ENCODE assay signal across 27 cellular contexts in the genomic region with DNA sequence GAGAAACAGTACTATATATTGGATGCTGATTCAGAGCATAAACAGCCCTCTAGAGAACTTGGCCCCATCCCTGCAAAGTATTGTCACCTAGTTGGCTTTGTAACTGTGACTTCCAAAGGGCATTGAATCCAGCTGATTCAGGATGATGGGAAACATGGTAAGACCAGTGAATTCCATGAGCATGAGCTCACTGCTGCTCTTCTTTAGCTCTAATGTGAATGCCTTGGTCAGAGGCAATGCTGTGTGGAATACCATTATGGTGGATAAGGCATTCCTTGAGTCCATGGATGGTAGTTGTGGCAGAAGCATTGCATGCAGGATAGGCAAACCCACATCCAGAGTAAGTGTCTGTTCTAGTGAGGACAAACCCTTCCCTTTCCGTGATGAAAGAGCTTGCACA.
"Had no signal": no experiment of that assay in that cellular context is flagged by ENCODE, and none has a peak within 500 bp of the region (broad histone marks: within the 10 kb centered on the region; RNA-seq: fewer than 3 reads in every experiment).

No MANE protein-coding gene starts in this region.

- H3K4me3 ChIP-seq: body of pancreas, esophagus squamous epithelium, gastroesophageal sphincter, heart right ventricle had no signal

- H3K9me3 ChIP-seq: body of pancreas had no signal

- H3K36me3 ChIP-seq: esophagus squamous epithelium, gastroesophageal sphincter, heart right ventricle had no signal

- H3K4me1 ChIP-seq: body of pancreas, esophagus squamous epithelium, gastroesophageal sphincter, heart right ventricle had no signal

- H3K27ac ChIP-seq: body of pancreas, epithelial cell of prostate, esophagus squamous epithelium, gastroesophageal sphincter, heart right ventricle, VCaP had no signal

- DNase-seq: activated CD4-positive, alpha-beta memory T cell treated with anti-CD3 and anti-CD28 coated beads for 36 hours; activated CD4-positive, alpha-beta T cell treated with anti-CD3 and anti-CD28 coated beads for 36 hours; activated CD4-positive, alpha-beta T cell treated with anti-CD3 and anti-CD28 coated beads, Interleukin-2, amount 10 ng/mL, durations not matched to agents 24 days and 14 days; activated CD8-positive, alpha-beta memory T cell treated with anti-CD3 and anti-CD28 coated beads, Interleukin-2, amount 10 ng/mL, durations not matched to agents 7 days and 5 days; activated CD8-positive, alpha-beta memory T cell treated with anti-CD3 and anti-CD28 coated beads, Interleukin-2, amount 50 U/mL, for 48 hours; activated CD8-positive, alpha-beta T cell treated with anti-CD3 and anti-CD28 coated beads, Interleukin-2, amount 10 ng/mL, durations not matched to agents 7 days and 5 days; activated effector memory CD4-positive, alpha-beta T cell treated with Interleukin-2 at 50 U/mL for 16 hours; activated gamma-delta T cell treated with Interleukin-2 at 50 U/mL for 16 hours; activated naive CD4-positive, alpha-beta T cell treated with anti-CD3 and anti-CD28 coated beads, Interleukin-2, amount 50 U/mL, for 16 hours; activated naive CD4-positive, alpha-beta T cell treated with Interleukin-2 at 50 U/mL for 16 hours; activated T-cell treated with anti-CD3 and anti-CD28 coated beads for 4 hours; activated T-cell treated with anti-CD3 and anti-CD28 coated beads, Interleukin-2, amount 50 U/mL, for 4 hours; amniotic stem cell; anterior cingulate cortex; body of pancreas; caudate nucleus; cortex of kidney; dermis blood vessel endothelial cell; effector CD8-positive, alpha-beta T cell; esophagus squamous epithelium; foreskin melanocyte; heart right ventricle; T-helper 1 cell; T-helper 17 cell had no signal

- H3K27me3 ChIP-seq: body of pancreas, esophagus squamous epithelium, gastroesophageal sphincter had no signal
